In genomic region chrX:49001521-49002090, GRCh38 we compare ENCODE assay signal across 8 cellular contexts. TPM values are rescaled to one million over a fixed set of nuclear protein-coding genes. Genes with fewer than 3 reads are reported as not detected.
DNase-seq lines count a peak whose midpoint lies in the region; ATAC-seq, FAIRE-seq and TF ChIP-seq lines count a peak whose summit lies in the region.

No MANE protein-coding gene starts in this region.

- peaks cover 15 to 25% of the 10 kb centered on the region in 2 donors for H3K4me1 Mint-ChIP-seq in immature natural killer cell

- H3K79me2 ChIP-seq in Karpas-422 (ENCODE audit: low read length), result peaks cover 15% of the 10 kb centered on the region

- H2AFZ ChIP-seq in Karpas-422 (ENCODE audit: low read length), result 0 out of 2 replicates have a peak overlapping the region, but pooled peaks have one; percentile 99

- H3K36me3 ChIP-seq in Karpas-422 (ENCODE audit: insufficient read depth, low read length) (0 out of 2 replicates have a peak, but pooled peaks cover 9% of the 10 kb centered on the region), bronchial epithelial cell (ENCODE audit: control insufficient read depth, insufficient read depth, low read length) (peaks cover 9% of the 10 kb centered on the region)

- H3K4me3 Mint-ChIP-seq in immature natural killer cell, result peak overlapping the region; percentile 95 to 98 (median 97)

- H3K9me3 ChIP-seq in Karpas-422 (ENCODE audit: low read length), result no peaks in the 10 kb centered on the region

- H3K27ac ChIP-seq in Karpas-422 (ENCODE audit: low read length), result peak overlapping the region; percentile 80

- H3K9me3 Mint-ChIP-seq in immature natural killer cell, result no peaks in the 10 kb centered on the region

- H3K4me1 ChIP-seq in Karpas-422 (ENCODE audit: low read length), result peaks cover 17% of the 10 kb centered on the region

- H3K9ac ChIP-seq in Karpas-422 (ENCODE audit: low read length), result peak overlapping the region; percentile 93

- no peaks in the 10 kb centered on the region for H3K27me3 ChIP-seq in Karpas-422 (ENCODE audit: low read length)
- no peaks in the 10 kb centered on the region for H3K27me3 ChIP-seq in bronchial epithelial cell (ENCODE audit: control insufficient read depth, insufficient read depth, low read length)

- no peak for FAIRE-seq in bronchial epithelial cell (lab: Jason Lieb, UNC)

- H3K27ac Mint-ChIP-seq in immature natural killer cell, result peak overlapping the region; percentile 89 to 99 (median 99)

- H3K9me2 ChIP-seq in Karpas-422 (replicated peaks; ENCODE audit: insufficient read depth, low read length), result no peaks in the 10 kb centered on the region

- H3K36me3 Mint-ChIP-seq in immature natural killer cell, result peaks cover 3 to 10% (median 3%) of the 10 kb centered on the region in 3 donors

- DNase-seq in DMS53 (lab: John Stamatoyannopoulos, UW), result peak; percentile 70
- peak; percentile 76 for DNase-seq in Karpas-422
- peak; percentile 28 for DNase-seq in T1000 (lab: John Stamatoyannopoulos, UW)
- peak; percentile 41 for DNase-seq in bronchial epithelial cell (ENCODE audit: low read depth)
- peak; percentile 74 to 77 (median 75) for DNase-seq in immature natural killer cell
- DNase-seq in stimulated activated CD4-positive, alpha-beta T cell treated with anti-CD3 and anti-CD28 coated beads, Interleukin-1b, Interleukin-23, amount 100 ng/mL, for 1 hour (ENCODE audit: low read depth in 2 of 2), result peak; percentile 0 to 5
- DNase-seq in NCI-H2107 treated with DMSO at 0.1 percent for 48 hours (lab: John Stamatoyannopoulos, UW; ENCODE audit: unreplicated experiment), result no peak

- H4K20me1 ChIP-seq in Karpas-422 (ENCODE audit: insufficient read depth, low read depth, low read length), result no peaks in the 10 kb centered on the region

- ATAC-seq in GM21619 (IDR thresholded peaks at IDR 0.05; ENCODE audit: unreplicated experiment), result peak; percentile 19

- H3K27me3 Mint-ChIP-seq in immature natural killer cell (ENCODE audit: low read depth in 3 of 3), result peaks cover 14 to 26% (median 14%) of the 10 kb centered on the region in 3 donors

- H3K4me2 ChIP-seq in Karpas-422 (ENCODE audit: low read depth, low read length, poor library complexity, severe bottlenecking), result peak overlapping the region; percentile 61

- H3K4me3 ChIP-seq in Karpas-422 (ENCODE audit: low read length) (peak overlapping the region; percentile 75), bronchial epithelial cell (ENCODE audit: low read depth, low read length) (peak overlapping the region; percentile 72)

- TF ChIP-seq CTCF in bronchial epithelial cell (IDR thresholded peaks at IDR 0.05; ENCODE audit: insufficient read depth, low read length, severe bottlenecking), result no peak

RNA-seq across cellular contexts. Expression of gene GRIPAP1, which starts 0.5 kb away (rescaled TPM):
- total RNA-seq in Karpas-422 (2014; rRNA removed; shearing (Covaris generic); ENCODE audit: low replicate concordance), result 18.0 and 37.6 TPM in 2 replicates
- total RNA-seq in bronchial epithelial cell, result 24.5 and 35.8 TPM in 2 replicates
- polyA plus RNA-seq in immature natural killer cell, result 10 to 100 TPM in 1 of 3 donors, 1 to 10 TPM in 1, under 1 TPM in 1; 0.62 to 19.8 (median 7.7) TPM

RNA-seq across cellular contexts. Expression of gene KCND1, which starts 30.0 kb away (rescaled TPM):
- total RNA-seq in Karpas-422 (2014; rRNA removed; shearing (Covaris generic); ENCODE audit: low replicate concordance), result 2.2 and 2.6 TPM in 2 replicates
- total RNA-seq in bronchial epithelial cell, result 0.26 and 0.64 TPM in 2 replicates
- polyA plus RNA-seq in immature natural killer cell, result under 1 TPM in 1 of 3 donors, not detected in 2; 0.12 TPM

RNA-seq across cellular contexts. Expression of gene TFE3, which starts 41.6 kb away (rescaled TPM):
- total RNA-seq in Karpas-422 (2014; rRNA removed; shearing (Covaris generic); ENCODE audit: low replicate concordance), result 4.4 and 11.8 TPM in 2 replicates
- total RNA-seq in bronchial epithelial cell, result 8.7 and 14.8 TPM in 2 replicates
- 1 to 10 TPM; 1.1 to 9.0 (median 4.2) TPM for polyA plus RNA-seq in immature natural killer cell

RNA-seq across cellular contexts. Expression of gene OTUD5, which starts 44.2 kb away (rescaled TPM):
- total RNA-seq in Karpas-422 (2014; rRNA removed; shearing (Covaris generic); ENCODE audit: low replicate concordance), result 36.2 and 57.4 TPM in 2 replicates
- total RNA-seq in bronchial epithelial cell, result 18.4 and 23.0 TPM in 2 replicates
- polyA plus RNA-seq in immature natural killer cell, result 10 to 100 TPM; 25.2 to 35.5 (median 26.7) TPM

RNA-seq across cellular contexts. Expression of gene CCDC120, which starts 57.2 kb away (rescaled TPM):
- not detected in 2 replicates for total RNA-seq in Karpas-422 (2014; rRNA removed; shearing (Covaris generic); ENCODE audit: low replicate concordance)
- 1.1 and 2.2 TPM in 2 replicates for total RNA-seq in bronchial epithelial cell
- 1 to 10 TPM in 1 of 3 donors, under 1 TPM in 2; 0.49 to 1.3 (median 0.50) TPM for polyA plus RNA-seq in immature natural killer cell
